In genomic region chr12:103964805-103965204, GRCh38 we compare ENCODE assay signal across 9 cellular contexts. TPM values are rescaled to one million over a fixed set of nuclear protein-coding genes. Genes with fewer than 3 reads are reported as not detected.
A peak's percentile ranks its signal among the peaks of the same experiment; 100 is the strongest.
DNase-seq lines count a peak whose midpoint lies in the region; TF ChIP-seq lines count a peak whose summit lies in the region.
"Had no signal": no experiment of that assay in that cellular context is flagged by ENCODE, and none has a peak within 500 bp of the region (broad histone marks: within the 10 kb centered on the region; RNA-seq: fewer than 3 reads in every experiment).

No MANE protein-coding gene starts in this region.

- BruUV-seq in MCF 10A (replicated peaks; lab: Mats Ljungman, UMichigan), result no TSS peak

- peak overlapping the region; percentile 96 for H3K4me3 Mint-ChIP-seq in activated naive CD4-positive, alpha-beta T cell treated with anti-CD3 and anti-CD28 coated beads for 36 hours
- peak overlapping the region; percentile 92 for H3K4me3 Mint-ChIP-seq in MCF 10A (ENCODE audit: unreplicated experiment)

- peaks cover 17% of the 10 kb centered on the region for H3K36me3 Mint-ChIP-seq in activated naive CD4-positive, alpha-beta T cell treated with anti-CD3 and anti-CD28 coated beads for 36 hours (ENCODE audit: low read depth)
- H3K36me3 Mint-ChIP-seq in MCF 10A (ENCODE audit: insufficient read depth, unreplicated experiment), result peaks cover 24% of the 10 kb centered on the region

- WGBS in transverse colon (ENCODE audit: low coverage in 1 of 2), 2 donors, result 10 to 16% methylated on average over 3 of the region's 3 CpGs

- TF ChIP-seq CTCF in MCF 10A (IDR thresholded peaks at IDR 0.05; ENCODE audit: unreplicated experiment) (no peak), transverse colon (IDR thresholded peaks at IDR 0.05) (no peak)

- peaks cover 18 to 45% (median 21%) of the 10 kb centered on the region in 4 donors for H3K4me1 ChIP-seq in transverse colon

- H3K9me3 Mint-ChIP-seq in activated naive CD4-positive, alpha-beta T cell treated with anti-CD3 and anti-CD28 coated beads for 36 hours, result no peaks in the 10 kb centered on the region
- H3K9me3 Mint-ChIP-seq in MCF 10A (ENCODE audit: unreplicated experiment), result no peaks in the 10 kb centered on the region

- H3K36me3 ChIP-seq in transverse colon, result no peaks in the 10 kb centered on the region

- no peaks in the 10 kb centered on the region for H3K27me3 ChIP-seq in transverse colon

- no peak for DNase-seq in activated naive CD4-positive, alpha-beta T cell treated with anti-CD3 and anti-CD28 coated beads for 36 hours
- no peak for DNase-seq in activated naive CD4-positive, alpha-beta T cell treated with anti-CD3 and anti-CD28 coated beads, Interleukin-2, amount 50 U/mL, for 16 hours
- DNase-seq in MCF 10A (ENCODE audit: unreplicated experiment), result no peak
- DNase-seq in medulla oblongata (ENCODE audit: extremely low spot score), result peak; percentile 13
- DNase-seq in transverse colon, result no peak
- no peak for DNase-seq in NCI-H1694 (lab: John Stamatoyannopoulos, UW)
- DNase-seq in foreskin melanocyte, result no peak
- DNase-seq in HCEC 1CT, result no peak
- DNase-seq: EL had no signal

- CTCF ChIA-PET in activated naive CD4-positive, alpha-beta T cell treated with anti-CD3 and anti-CD28 coated beads for 36 hours (lab: Charles Lee), result interaction anchor here (0.6 to 1.8 kb wide), 3 partner anchors 12 to 250 kb away, joined by 4 to 6 read pairs (median 5); no protein-coding TSS in a partner anchor
- CTCF ChIA-PET in MCF 10A (lab: Yijun Ruan, JAX), result interaction anchor here (0.9 to 6.0 kb wide), 7 partner anchors 9 to 144 kb away, joined by 3 to 40 read pairs (median 4); partner anchors contain the start of genes HCFC2 and HSP90B1

- no peaks in the 10 kb centered on the region for H3K27me3 Mint-ChIP-seq in activated naive CD4-positive, alpha-beta T cell treated with anti-CD3 and anti-CD28 coated beads for 36 hours (ENCODE audit: low read depth)
- no peaks in the 10 kb centered on the region for H3K27me3 Mint-ChIP-seq in MCF 10A (ENCODE audit: insufficient read depth, unreplicated experiment)

- peaks cover 45% of the 10 kb centered on the region for H3K4me1 Mint-ChIP-seq in activated naive CD4-positive, alpha-beta T cell treated with anti-CD3 and anti-CD28 coated beads for 36 hours (ENCODE audit: low read depth)
- peaks cover 28% of the 10 kb centered on the region for H3K4me1 Mint-ChIP-seq in MCF 10A (ENCODE audit: insufficient read depth, unreplicated experiment)

- TF ChIP-seq POLR2A in transverse colon (IDR thresholded peaks at IDR 0.05), result no peak

- in situ Hi-C loops in transverse colon (cut with MboI; ENCODE audit: low pct_ligation_motif_present in 1 of 4, low pct_unique_long_range_greater_than_20kb in 1 of 4, low sequenced_read_pairs in 3 of 4), result loop anchor here in 2 of 4 donors (25.0 kb wide), 2 partner anchors 322 to 1147 kb away; partner anchors contain the start of gene WASHC4 (in 1 of the 2)

- H3K9me3 ChIP-seq in transverse colon, result no peaks in the 10 kb centered on the region

- H3K27ac Mint-ChIP-seq in activated naive CD4-positive, alpha-beta T cell treated with anti-CD3 and anti-CD28 coated beads for 36 hours, result peak overlapping the region; percentile 97
- peak overlapping the region; percentile 97 for H3K27ac Mint-ChIP-seq in MCF 10A (ENCODE audit: low read depth, unreplicated experiment)

- peak overlapping the region; percentile 95 to 99 (median 98) for H3K27ac ChIP-seq in transverse colon

- H3K4me3 ChIP-seq in transverse colon, result peak overlapping the region; percentile 68 to 94 (median 88)

- intact Hi-C loops in activated naive CD4-positive, alpha-beta T cell treated with anti-CD3 and anti-CD28 coated beads for 36 hours (cut with micrococcal nuclease), result loop anchor here (1.0 to 5.0 kb wide), 12 partner anchors 8 to 1142 kb away; partner anchors contain the start of genes HCFC2, HSP90B1, NFYB and NT5DC3
- intact Hi-C loops in MCF 10A (cut with micrococcal nuclease) (loop anchor here (1.0 to 2.0 kb wide), 3 partner anchors 8 to 144 kb away; partner anchors contain the start of gene HCFC2), transverse colon (cut with DNase I; ENCODE audit: low total_unique reads) (loop anchor here (10.0 kb wide), 1 partner anchor 140 kb away; no protein-coding TSS in a partner anchor)

- no peak for TF ChIP-seq EP300 in transverse colon (IDR thresholded peaks at IDR 0.05; ENCODE audit: low read depth)

- POLR2A ChIA-PET in MCF 10A (lab: Yijun Ruan, JAX), result interaction anchor here (0.6 to 4.8 kb wide), 22 partner anchors 9 to 1143 kb away, joined by 3 to 214 read pairs (median 12); partner anchors contain the start of genes GLT8D2, HCFC2, HSP90B1 and NFYB

RNA-seq across cellular contexts. Expression of gene TDG, which starts 0.9 kb away (rescaled TPM):
- total RNA-seq in activated naive CD4-positive, alpha-beta T cell treated with anti-CD3 and anti-CD28 coated beads for 36 hours, result 10 to 100 TPM; 18.0 to 19.3 TPM
- total RNA-seq in MCF 10A (2022), result 31.6 and 31.8 TPM in 2 replicates
- total RNA-seq in transverse colon, result 10 to 100 TPM; 17.9 to 43.4 (median 26.1) TPM

RNA-seq across cellular contexts. Expression of gene HSP90B1, which starts 34.6 kb away (rescaled TPM):
- 100 to 1,000 TPM; 392 to 418 TPM for total RNA-seq in activated naive CD4-positive, alpha-beta T cell treated with anti-CD3 and anti-CD28 coated beads for 36 hours
- 1,052 and 1,334 TPM in 2 replicates for total RNA-seq in MCF 10A (2022)
- total RNA-seq in transverse colon, result 100 to 1,000 TPM; 171 to 346 (median 211) TPM
